Comparison of ENCODE assay signal across 8 cellular contexts in genomic region chr3:98602078-98602678, GRCh38. TPM values are rescaled to one million over a fixed set of nuclear protein-coding genes. Genes with fewer than 3 reads are reported as not detected.
DNase-seq lines count a peak whose midpoint lies in the region; ATAC-seq and TF ChIP-seq lines count a peak whose summit lies in the region.

No MANE protein-coding gene starts in this region.

- CTCF ChIA-PET in Panc1 (lab: Charles Lee), result interaction anchor here (0.6 to 1.5 kb wide), 4 partner anchors 8 to 392 kb away, joined by 3 to 7 read pairs (median 6); partner anchors contain the start of gene CPOX

- no TSS peak for BruUV-seq in Panc1 (replicated peaks; lab: Mats Ljungman, UMichigan)

- peaks cover 0 to 1% of the 10 kb centered on the region in 2 donors for H3K9me3 Mint-ChIP-seq in effector memory CD8-positive, alpha-beta T cell

- peak; percentile 22 for DNase-seq in stimulated activated CD4-positive, alpha-beta T cell treated with anti-CD3 and anti-CD28 coated beads, Interleukin-4, amount 100 ng/mL, for 24 hours
- no peak for DNase-seq in stimulated activated CD4-positive, alpha-beta T cell treated with anti-CD3 and anti-CD28 coated beads, Interleukin-4, amount 100 ng/mL, for 4 hours
- DNase-seq in HT1080 (ENCODE audit: low read depth), result peak; percentile 61
- peak; percentile 36 for DNase-seq in Panc1 (ENCODE audit: low read depth, low spot score)
- peak in 1 of 3 experiments; percentile 6 for DNase-seq in effector memory CD8-positive, alpha-beta T cell
- DNase-seq in medulla oblongata (ENCODE audit: extremely low spot score), result peak; percentile 82
- DNase-seq in activated gamma-delta T cell treated with Interleukin-2 at 50 U/mL for 16 hours, result no peak

- H3K27me3 Mint-ChIP-seq in effector memory CD8-positive, alpha-beta T cell, result peaks cover 31 to 36% of the 10 kb centered on the region in 2 donors

- peak; percentile 74 for ATAC-seq in GM21576 (IDR thresholded peaks at IDR 0.05; ENCODE audit: unreplicated experiment)
- peak; percentile 92 for ATAC-seq in Panc1
- ATAC-seq in effector memory CD8-positive, alpha-beta T cell (replicated peaks), result peak; percentile 60

- peak; percentile 81 for TF ChIP-seq CTCF in Panc1 (IDR thresholded peaks at IDR 0.05)

- no peak overlapping the region for H3K4me3 ChIP-seq in Panc1 (ENCODE audit: low read depth in 2 of 2, low read length in 2 of 2)

- POLR2A ChIA-PET in Panc1 (lab: Charles Lee), result no interaction called here

- H3K4me1 ChIP-seq in Panc1 (ENCODE audit: control insufficient read depth, insufficient read depth, low read length), result no peaks in the 10 kb centered on the region

- intact Hi-C loops in Panc1 (cut with micrococcal nuclease; ENCODE audit: unreplicated experiment), result loop anchor here (2.0 to 5.0 kb wide), 3 partner anchors 211 to 1150 kb away; no protein-coding TSS in a partner anchor

- H3K4me3 Mint-ChIP-seq in effector memory CD8-positive, alpha-beta T cell, result no peak overlapping the region

- no peaks in the 10 kb centered on the region for H3K9me3 ChIP-seq in Panc1 (ENCODE audit: control insufficient read depth, insufficient read depth, low read depth, low read length)

- in situ Hi-C loops in Panc1 (cut with HindIII; ENCODE audit: low pct_unique_long_range_greater_than_20kb, low sequenced_read_pairs), result no loop called here

- H3K36me3 Mint-ChIP-seq in effector memory CD8-positive, alpha-beta T cell (ENCODE audit: insufficient read depth), result no peaks in the 10 kb centered on the region

- H3K27ac ChIP-seq in Panc1 (ENCODE audit: low read length), result no peak overlapping the region

- H3K27me3 ChIP-seq in Panc1 (ENCODE audit: control insufficient read depth, insufficient read depth, low read length), result peaks cover 2% of the 10 kb centered on the region; the same call in 1 of the 2 replicates

- no peak overlapping the region for H3K27ac Mint-ChIP-seq in effector memory CD8-positive, alpha-beta T cell

- H3K4me1 Mint-ChIP-seq in effector memory CD8-positive, alpha-beta T cell (ENCODE audit: low read depth in 2 of 2), result no peaks in the 10 kb centered on the region

- no peaks in the 10 kb centered on the region for H3K36me3 ChIP-seq in Panc1 (ENCODE audit: control insufficient read depth, insufficient read depth, low read length)

RNA-seq across cellular contexts. Expression of gene CPOX, which starts 8.8 kb away (rescaled TPM):
- total RNA-seq in HT1080 (2014; rRNA removed; shearing (Covaris generic)), result 35.4 and 50.0 TPM in 2 replicates
- polyA plus RNA-seq in HT1080 (2015; cell fraction: cytosol; rRNA removed), result 31.9 and 33.6 TPM in 2 replicates
- 44.2 and 44.9 TPM in 2 replicates for polyA plus RNA-seq in HT1080 (2015; cell fraction: nucleus; rRNA removed)
- 14.7 TPM for total RNA-seq in Panc1 (2021; ENCODE audit: unreplicated experiment)
- polyA plus RNA-seq in Panc1 (2012; ENCODE audit: insufficient read length), result 28.2 TPM

Comparison
In these comparisons a context has a peak if more than half of its experiments do, and no peak if none do; other contexts are left out.
1. DNase-seq: peak in stimulated activated CD4-positive, alpha-beta T cell treated with anti-CD3 and anti-CD28 coated beads, Interleukin-4, amount 100 ng/mL, for 24 hours (single experiment), HT1080 (single experiment), Panc1 (single experiment) and medulla oblongata (single experiment); none in stimulated activated CD4-positive, alpha-beta T cell treated with anti-CD3 and anti-CD28 coated beads, Interleukin-4, amount 100 ng/mL, for 4 hours (0 of 2) and activated gamma-delta T cell treated with Interleukin-2 at 50 U/mL for 16 hours (single experiment).
2. Peak in every context shown above with its lines, with median percentiles within 50 percentile points of each other: ATAC-seq.